In genomic region chr19:2546128-2547032, GRCh38 we compare ENCODE assay signal across 8 cellular contexts.
DNase-seq lines count a peak whose midpoint lies in the region; ATAC-seq and TF ChIP-seq lines count a peak whose summit lies in the region.

No MANE protein-coding gene starts in this region.

- no peak for ATAC-seq in GM18909 (IDR thresholded peaks at IDR 0.05; ENCODE audit: poor library complexity, unreplicated experiment)
- ATAC-seq in stimulated activated effector memory CD8-positive, alpha-beta T cell treated with anti-CD3 and anti-CD28 coated beads, Interleukin-12 subunit alpha, Interleukin-12 subunit beta, amount 100 ng/mL, for 72 hours, result no peak

- H3K4me1 Mint-ChIP-seq in glutamatergic neuron (ENCODE audit: low read depth, unreplicated experiment) (peaks cover 15% of the 10 kb centered on the region), neural progenitor cell (peaks cover 49% of the 10 kb centered on the region)
- H3K4me1 Mint-ChIP-seq in stimulated activated effector memory CD8-positive, alpha-beta T cell treated with anti-CD3 and anti-CD28 coated beads, Interleukin-12 subunit alpha, Interleukin-12 subunit beta, amount 100 ng/mL, for 72 hours, result peaks cover 11% of the 10 kb centered on the region

- 0 out of 22 replicates have a peak, but pooled peaks cover 0 to 4% (median 0%) of the 10 kb centered on the region in 11 experiments for H3K9me3 ChIP-seq in BLaER1 treated with 17β-estradiol and CSF1 and Interleukin-3, amounts not matched to agents 10 nM and 100 nM (replicated peaks in 1 of 11)
- H3K9me3 ChIP-seq in neural progenitor cell (ENCODE audit: low read depth), result no peaks in the 10 kb centered on the region

- H3K9ac ChIP-seq in BLaER1 treated with 17β-estradiol and CSF1 and Interleukin-3, amounts not matched to agents 10 nM and 100 nM, result peak overlapping the region; percentile 31 to 71 (median 54); a peak in 21 of 22 replicates
- no peak overlapping the region for H3K9ac ChIP-seq in neural progenitor cell

- DNase-seq in SKM-1 (lab: John Stamatoyannopoulos, UW; ENCODE audit: unreplicated experiment), result peak; percentile 57
- peak; percentile 66 for DNase-seq in glutamatergic neuron
- DNase-seq in neural progenitor cell (ENCODE audit: low spot score), result peak; percentile 90
- DNase-seq in NCI-H524 (lab: John Stamatoyannopoulos, UW), result no peak
- no peak for DNase-seq in stimulated activated effector memory CD8-positive, alpha-beta T cell treated with anti-CD3 and anti-CD28 coated beads, Interleukin-12 subunit alpha, Interleukin-12 subunit beta, amount 100 ng/mL, for 72 hours (ENCODE audit: low spot score in 2 of 2)
- no peak for DNase-seq in stimulated activated CD4-positive, alpha-beta T cell treated with anti-CD3 and anti-CD28 coated beads, Interleukin-1b, Interleukin-23, amount 100 ng/mL, for 48 hours

- peak overlapping the region; percentile 17 for H2AFZ ChIP-seq in neural progenitor cell (replicated peaks)

- H3K4me3 Mint-ChIP-seq in glutamatergic neuron (ENCODE audit: unreplicated experiment), result no peak overlapping the region
- peak overlapping the region; percentile 70 for H3K4me3 Mint-ChIP-seq in neural progenitor cell
- H3K4me3 Mint-ChIP-seq in stimulated activated effector memory CD8-positive, alpha-beta T cell treated with anti-CD3 and anti-CD28 coated beads, Interleukin-12 subunit alpha, Interleukin-12 subunit beta, amount 100 ng/mL, for 72 hours, result no peak overlapping the region

- peak overlapping the region; percentile 71 to 98 (median 84) for H3K4me2 ChIP-seq in BLaER1 treated with 17β-estradiol and CSF1 and Interleukin-3, amounts not matched to agents 10 nM and 100 nM
- peak overlapping the region; percentile 46 for H3K4me2 ChIP-seq in neural progenitor cell

- TF ChIP-seq CTCF in glutamatergic neuron (IDR thresholded peaks at IDR 0.05; ENCODE audit: partially characterized antibody, unreplicated experiment) (no peak), neural progenitor cell (IDR thresholded peaks at IDR 0.05) (no peak)

- peak overlapping the region; percentile 21 to 75 (median 59); a peak in 19 of 22 replicates for H3K27ac ChIP-seq in BLaER1 treated with 17β-estradiol and CSF1 and Interleukin-3, amounts not matched to agents 10 nM and 100 nM
- peak overlapping the region; percentile 15 for H3K27ac ChIP-seq in neural progenitor cell

- H3K4me3 ChIP-seq in BLaER1 treated with 17β-estradiol and CSF1 and Interleukin-3, amounts not matched to agents 10 nM and 100 nM, result peak overlapping the region in 2 of 10 experiments; percentile 1 to 14; a peak in 2 of 20 replicates
- H3K4me3 ChIP-seq in neural progenitor cell, result no peak overlapping the region

- peaks cover 12% of the 10 kb centered on the region for H3K27me3 Mint-ChIP-seq in glutamatergic neuron (ENCODE audit: unreplicated experiment)
- peaks cover 2% of the 10 kb centered on the region for H3K27me3 Mint-ChIP-seq in neural progenitor cell (ENCODE audit: insufficient read depth, low read depth)

- H3K36me3 Mint-ChIP-seq in glutamatergic neuron (ENCODE audit: unreplicated experiment) (no peaks in the 10 kb centered on the region), neural progenitor cell (no peaks in the 10 kb centered on the region)
- no peaks in the 10 kb centered on the region for H3K36me3 Mint-ChIP-seq in stimulated activated effector memory CD8-positive, alpha-beta T cell treated with anti-CD3 and anti-CD28 coated beads, Interleukin-12 subunit alpha, Interleukin-12 subunit beta, amount 100 ng/mL, for 72 hours

- H4K20me1 ChIP-seq in BLaER1 treated with 17β-estradiol and CSF1 and Interleukin-3, amounts not matched to agents 10 nM and 100 nM, result peaks cover 0 to 67% (median 20%) of the 10 kb centered on the region in 11 experiments; a peak in 12 of 22 replicates
- peaks cover 10% of the 10 kb centered on the region for H4K20me1 ChIP-seq in neural progenitor cell (ENCODE audit: low read depth)

- H3K9me3 Mint-ChIP-seq in glutamatergic neuron (ENCODE audit: unreplicated experiment) (peaks cover 9% of the 10 kb centered on the region), neural progenitor cell (peaks cover 2% of the 10 kb centered on the region)
- no peaks in the 10 kb centered on the region for H3K9me3 Mint-ChIP-seq in stimulated activated effector memory CD8-positive, alpha-beta T cell treated with anti-CD3 and anti-CD28 coated beads, Interleukin-12 subunit alpha, Interleukin-12 subunit beta, amount 100 ng/mL, for 72 hours

- H3F3A ChIP-seq in neural progenitor cell (ENCODE audit: low read depth), result peaks cover 30% of the 10 kb centered on the region

- H3K36me3 ChIP-seq in BLaER1 treated with 17β-estradiol and CSF1 and Interleukin-3, amounts not matched to agents 10 nM and 100 nM, result peaks cover 0 to 15% (median 0%) of the 10 kb centered on the region in 11 experiments; a peak in 5 of 22 replicates
- H3K36me3 ChIP-seq in neural progenitor cell, result no peaks in the 10 kb centered on the region

- H3K27ac Mint-ChIP-seq in glutamatergic neuron (ENCODE audit: unreplicated experiment) (no peak overlapping the region), neural progenitor cell (peak overlapping the region; percentile 95)
- H3K27ac Mint-ChIP-seq in stimulated activated effector memory CD8-positive, alpha-beta T cell treated with anti-CD3 and anti-CD28 coated beads, Interleukin-12 subunit alpha, Interleukin-12 subunit beta, amount 100 ng/mL, for 72 hours, result no peak overlapping the region

- H3K79me2 ChIP-seq in neural progenitor cell (ENCODE audit: low read depth), result no peaks in the 10 kb centered on the region

- peaks cover 0 to 8% (median 0%) of the 10 kb centered on the region in 11 experiments; a peak in 2 of 22 replicates for H3K27me3 ChIP-seq in BLaER1 treated with 17β-estradiol and CSF1 and Interleukin-3, amounts not matched to agents 10 nM and 100 nM
- H3K27me3 ChIP-seq in neural progenitor cell, result peaks cover 17% of the 10 kb centered on the region

- H3K4me1 ChIP-seq in BLaER1 treated with 17β-estradiol and CSF1 and Interleukin-3, amounts not matched to agents 10 nM and 100 nM, result peaks cover 81 to 96% (median 87%) of the 10 kb centered on the region in 10 experiments
- peaks cover 28% of the 10 kb centered on the region for H3K4me1 ChIP-seq in neural progenitor cell

Comparison
In these comparisons a context has a peak if more than half of its experiments do, and no peak if none do; other contexts are left out.
1. DNase-seq: peak in SKM-1 (single experiment), glutamatergic neuron (single experiment) and neural progenitor cell (single experiment); none in NCI-H524 (0 of 2), stimulated activated effector memory CD8-positive, alpha-beta T cell treated with anti-CD3 and anti-CD28 coated beads, Interleukin-12 subunit alpha, Interleukin-12 subunit beta, amount 100 ng/mL, for 72 hours (0 of 2) and stimulated activated CD4-positive, alpha-beta T cell treated with anti-CD3 and anti-CD28 coated beads, Interleukin-1b, Interleukin-23, amount 100 ng/mL, for 48 hours (single experiment).